Comparison of ENCODE assay signal across 9 cellular contexts in the genomic region with DNA sequence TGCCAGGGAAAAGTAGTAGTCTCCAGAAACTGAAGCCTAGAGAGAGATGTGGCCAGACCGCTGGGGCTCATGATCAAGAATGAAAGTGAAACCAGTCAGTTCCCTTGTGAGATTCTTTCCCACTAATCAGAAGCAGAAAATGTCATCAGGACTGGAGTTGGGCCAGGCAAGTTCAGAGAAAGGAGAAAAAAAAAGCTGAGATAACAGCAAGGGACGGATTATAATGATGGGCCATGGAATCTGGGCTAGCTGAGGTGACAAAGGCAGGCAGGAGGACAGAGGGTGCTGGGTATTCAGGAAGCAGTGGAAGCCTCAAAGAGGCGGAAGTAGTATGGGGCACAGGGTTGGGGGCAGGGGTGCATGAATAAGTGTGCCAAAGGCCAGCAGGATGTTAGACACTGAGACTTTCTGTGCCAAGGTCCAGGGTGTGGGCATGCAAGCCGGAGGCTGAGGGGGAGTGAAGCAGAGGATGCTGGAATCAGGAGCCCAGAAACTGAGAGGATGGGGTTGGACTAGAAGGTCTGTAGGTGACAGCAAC. TPM values are rescaled to one million over a fixed set of nuclear protein-coding genes. Genes with fewer than 3 reads are reported as not detected.
DNase-seq lines count a peak whose midpoint lies in the region; ATAC-seq and TF ChIP-seq lines count a peak whose summit lies in the region.
"Had no signal": no experiment of that assay in that cellular context is flagged by ENCODE, and none has a peak within 500 bp of the region (broad histone marks: within the 10 kb centered on the region; RNA-seq: fewer than 3 reads in every experiment).

No MANE protein-coding gene starts in this region.

- H3K27me3 Mint-ChIP-seq in CD4-positive, CD25-positive, alpha-beta regulatory T cell, result no peaks in the 10 kb centered on the region
- H3K27me3 Mint-ChIP-seq in natural killer cell treated with Interleukin-12 subunit alpha and Interleukin-12 subunit beta and Interleukin-15 and Interleukin-18, amount 100 ng/mL, for 72 hours, result no peaks in the 10 kb centered on the region

- H3K36me3 Mint-ChIP-seq in CD4-positive, CD25-positive, alpha-beta regulatory T cell, result peaks cover 20% of the 10 kb centered on the region
- H3K36me3 Mint-ChIP-seq in natural killer cell treated with Interleukin-12 subunit alpha and Interleukin-12 subunit beta and Interleukin-15 and Interleukin-18, amount 100 ng/mL, for 72 hours, result peaks cover 26% of the 10 kb centered on the region

- peaks cover 26% of the 10 kb centered on the region for H3K4me1 ChIP-seq in CD4-positive, CD25-positive, alpha-beta regulatory T cell (ENCODE audit: control insufficient read depth, insufficient read depth, low read length, poor library complexity, severe bottlenecking)
- H3K4me1 ChIP-seq in uterus, result peaks cover 0 to 3% of the 10 kb centered on the region in 2 donors

- H3K27ac ChIP-seq in CD4-positive, CD25-positive, alpha-beta regulatory T cell (ENCODE audit: insufficient read depth, low read length, poor library complexity, severe bottlenecking), result peak overlapping the region; percentile 85
- peak overlapping the region; percentile 70 to 74 for H3K27ac ChIP-seq in uterus

- peak overlapping the region; percentile 92 to 96 (median 94) for H3K27ac Mint-ChIP-seq in CD4-positive, CD25-positive, alpha-beta regulatory T cell
- H3K27ac Mint-ChIP-seq in natural killer cell treated with Interleukin-12 subunit alpha and Interleukin-12 subunit beta and Interleukin-15 and Interleukin-18, amount 100 ng/mL, for 72 hours, result peak overlapping the region; percentile 91 to 94

- peaks cover 0 to 2% (median 0%) of the 10 kb centered on the region in 7 donors for H3K9me3 Mint-ChIP-seq in CD4-positive, CD25-positive, alpha-beta regulatory T cell
- H3K9me3 Mint-ChIP-seq in natural killer cell treated with Interleukin-12 subunit alpha and Interleukin-12 subunit beta and Interleukin-15 and Interleukin-18, amount 100 ng/mL, for 72 hours, result no peaks in the 10 kb centered on the region

- ATAC-seq in CD4-positive, CD25-positive, alpha-beta regulatory T cell (ENCODE audit: low read depth in 2 of 2), result peak; percentile 69 to 76
- ATAC-seq in GM21360 (IDR thresholded peaks at IDR 0.05; ENCODE audit: unreplicated experiment) (peak; percentile 33), GM19328 (IDR thresholded peaks at IDR 0.05; ENCODE audit: unreplicated experiment) (no peak)
- ATAC-seq in natural killer cell treated with Interleukin-12 subunit alpha and Interleukin-12 subunit beta and Interleukin-15 and Interleukin-18, amount 100 ng/mL, for 72 hours, result peak; percentile 66 to 74

- H3K27me3 ChIP-seq in CD4-positive, CD25-positive, alpha-beta regulatory T cell (ENCODE audit: control insufficient read depth, insufficient read depth, low read length), result no peaks in the 10 kb centered on the region
- H3K27me3 ChIP-seq in uterus, result no peaks in the 10 kb centered on the region

- no peak for TF ChIP-seq CTCF in uterus (IDR thresholded peaks at IDR 0.05)

- peaks cover 12% of the 10 kb centered on the region for H3K36me3 ChIP-seq in CD4-positive, CD25-positive, alpha-beta regulatory T cell (ENCODE audit: control insufficient read depth, insufficient read depth, low read length)
- H3K36me3 ChIP-seq in uterus, result no peaks in the 10 kb centered on the region

- H3K4me3 Mint-ChIP-seq in CD4-positive, CD25-positive, alpha-beta regulatory T cell, result peak overlapping the region; percentile 91 to 98 (median 94)
- peak overlapping the region; percentile 95 for H3K4me3 Mint-ChIP-seq in natural killer cell treated with Interleukin-12 subunit alpha and Interleukin-12 subunit beta and Interleukin-15 and Interleukin-18, amount 100 ng/mL, for 72 hours

- TF ChIP-seq POLR2A in erythroblast (IDR thresholded peaks at IDR 0.05; ENCODE audit: low read length) (no peak), uterus (IDR thresholded peaks at IDR 0.05) (no peak)

- no peaks in the 10 kb centered on the region for H3K9me3 ChIP-seq in CD4-positive, CD25-positive, alpha-beta regulatory T cell (ENCODE audit: control insufficient read depth in 2 of 2, low read length in 2 of 2)
- no peaks in the 10 kb centered on the region for H3K9me3 ChIP-seq in uterus

- DNase-seq in CD4-positive, CD25-positive, alpha-beta regulatory T cell, result peak; percentile 26 to 86 (median 70)
- peak; percentile 5 for DNase-seq in NCI-H2107 (lab: John Stamatoyannopoulos, UW)
- peak; percentile 41 for DNase-seq in activated CD8-positive, alpha-beta memory T cell treated with anti-CD3 and anti-CD28 coated beads, Interleukin-2, amount 50 U/mL, for 4 hours
- peak; percentile 84 to 85 for DNase-seq in erythroblast (lab: John Stamatoyannopoulos, UW)
- DNase-seq in natural killer cell treated with Interleukin-12 subunit alpha and Interleukin-12 subunit beta and Interleukin-15 and Interleukin-18, amount 100 ng/mL, for 72 hours (ENCODE audit: low spot score), result peak; percentile 72
- DNase-seq in uterus, result peak; percentile 50 to 68

- peaks cover 11 to 60% (median 19%) of the 10 kb centered on the region in 4 donors for H3K4me1 Mint-ChIP-seq in CD4-positive, CD25-positive, alpha-beta regulatory T cell
- peaks cover 35 to 37% of the 10 kb centered on the region in 2 donors for H3K4me1 Mint-ChIP-seq in natural killer cell treated with Interleukin-12 subunit alpha and Interleukin-12 subunit beta and Interleukin-15 and Interleukin-18, amount 100 ng/mL, for 72 hours (ENCODE audit: low read depth in 2 of 2)

- intact Hi-C loops in uterus (cut with DNase I; ENCODE audit: low total_unique reads), result no loop called here

- H3K4me3 ChIP-seq in CD4-positive, CD25-positive, alpha-beta regulatory T cell (ENCODE audit: low read depth, low read length), result peak overlapping the region; percentile 75
- peak overlapping the region; percentile 23 to 33 for H3K4me3 ChIP-seq in uterus

RNA-seq across cellular contexts. Expression of gene CXorf38, which starts 2.5 kb away (rescaled TPM):
- total RNA-seq in CD4-positive, CD25-positive, alpha-beta regulatory T cell, result 26.0 TPM
- polyA plus RNA-seq in CD4-positive, CD25-positive, alpha-beta regulatory T cell, result 10 to 100 TPM; 34.0 to 36.9 (median 35.9) TPM
- 10 to 100 TPM; 20.3 to 26.0 TPM for total RNA-seq in natural killer cell treated with Interleukin-12 subunit alpha and Interleukin-12 subunit beta and Interleukin-15 and Interleukin-18, amount 100 ng/mL, for 72 hours
- 10 to 100 TPM in 3 of 4 donors, 1 to 10 TPM in 1; 3.6 to 29.1 (median 21.7) TPM for total RNA-seq in uterus

RNA-seq across cellular contexts. Expression of gene MPC1L, which starts 21.7 kb away (rescaled TPM):
- not detected for total RNA-seq in CD4-positive, CD25-positive, alpha-beta regulatory T cell
- under 1 TPM in 1 of 4 donors, not detected in 3; 0.42 TPM for polyA plus RNA-seq in CD4-positive, CD25-positive, alpha-beta regulatory T cell
- total RNA-seq in natural killer cell treated with Interleukin-12 subunit alpha and Interleukin-12 subunit beta and Interleukin-15 and Interleukin-18, amount 100 ng/mL, for 72 hours, result not detected
- not detected for total RNA-seq in uterus
- total RNA-seq: temporal lobe had no signal

Comparison
In these comparisons a context has a peak if more than half of its experiments do, and no peak if none do; other contexts are left out.
1. DNase-seq: peak in every context shown above with its lines; median percentile 84 in erythroblast; 72 in natural killer cell treated with Interleukin-12 subunit alpha and Interleukin-12 subunit beta and Interleukin-15 and Interleukin-18, amount 100 ng/mL, for 72 hours; 70 in CD4-positive, CD25-positive, alpha-beta regulatory T cell; 59 in uterus; 41 in activated CD8-positive, alpha-beta memory T cell treated with anti-CD3 and anti-CD28 coated beads, Interleukin-2, amount 50 U/mL, for 4 hours; 5 in NCI-H2107.